8 cellular contexts compared by ENCODE assay signal in genomic region chr17:82351713-82352488, GRCh38. TPM values are rescaled to one million over a fixed set of nuclear protein-coding genes. Genes with fewer than 3 reads are reported as not detected.
DNase-seq lines count a peak whose midpoint lies in the region; ATAC-seq, FAIRE-seq and TF ChIP-seq lines count a peak whose summit lies in the region.

No MANE protein-coding gene starts in this region.

- no peaks in the 10 kb centered on the region for H3K9me3 ChIP-seq in RWPE2 (ENCODE audit: severe bottlenecking)
- no peaks in the 10 kb centered on the region for H3K9me3 ChIP-seq in testis

- peaks cover 5% of the 10 kb centered on the region for H3K27me3 Mint-ChIP-seq in activated T-helper 2 cell treated with anti-CD3 and anti-CD28 coated beads, Interferon-gamma antibody, Interleukin-2, Interleukin-4, amounts not matched to agents 10 μg/mL and 5 μg/mL and 100 μg/mL, durations not matched to agents 14 hours and 24 hours and 36 hours (ENCODE audit: low read depth)

- FAIRE-seq in GM12891 (lab: Jason Lieb, UNC): peak; percentile 82

- H3K27ac Mint-ChIP-seq in activated T-helper 2 cell treated with anti-CD3 and anti-CD28 coated beads, Interferon-gamma antibody, Interleukin-2, Interleukin-4, amounts not matched to agents 10 μg/mL and 5 μg/mL and 100 μg/mL, durations not matched to agents 14 hours and 24 hours and 36 hours: no peak overlapping the region

- peaks cover 11% of the 10 kb centered on the region for H3K4me1 ChIP-seq in RWPE2 (ENCODE audit: insufficient read depth, poor library complexity, severe bottlenecking)
- H3K4me1 ChIP-seq in testis: peaks cover 8% of the 10 kb centered on the region

- DNase-seq in GM12891 (ENCODE audit: insufficient read length, low spot score) (peak; percentile 88), LNCaP clone FGC (ENCODE audit: low read depth) (peak; percentile 81), RWPE2 (ENCODE audit: low spot score) (peak; percentile 80), foreskin melanocyte (peak; percentile 67), omental fat pad (ENCODE audit: low spot score) (peak; percentile 87), testis (peak; percentile 92)
- peak; percentile 73 for DNase-seq in activated T-helper 2 cell treated with anti-CD3 and anti-CD28 coated beads, Interferon-gamma antibody, Interleukin-2, Interleukin-4, amounts not matched to agents 10 μg/mL and 5 μg/mL and 100 μg/mL, durations not matched to agents 14 hours and 24 hours and 36 hours (ENCODE audit: low spot score)

- 49 to 90% methylated on average over 2 to 26 of the region's 26 CpGs for WGBS in testis, 2 donors

- H3K4me1 Mint-ChIP-seq in activated T-helper 2 cell treated with anti-CD3 and anti-CD28 coated beads, Interferon-gamma antibody, Interleukin-2, Interleukin-4, amounts not matched to agents 10 μg/mL and 5 μg/mL and 100 μg/mL, durations not matched to agents 14 hours and 24 hours and 36 hours (ENCODE audit: low read depth): peaks cover 4% of the 10 kb centered on the region

- H3K4me3 Mint-ChIP-seq in activated T-helper 2 cell treated with anti-CD3 and anti-CD28 coated beads, Interferon-gamma antibody, Interleukin-2, Interleukin-4, amounts not matched to agents 10 μg/mL and 5 μg/mL and 100 μg/mL, durations not matched to agents 14 hours and 24 hours and 36 hours (ENCODE audit: low read depth): no peak overlapping the region

- H3K27ac ChIP-seq in 22Rv1 (no peak overlapping the region), RWPE2 (ENCODE audit: poor library complexity, severe bottlenecking) (no peak overlapping the region), testis (no peak overlapping the region)

- no peaks in the 10 kb centered on the region for H3K9me3 Mint-ChIP-seq in activated T-helper 2 cell treated with anti-CD3 and anti-CD28 coated beads, Interferon-gamma antibody, Interleukin-2, Interleukin-4, amounts not matched to agents 10 μg/mL and 5 μg/mL and 100 μg/mL, durations not matched to agents 14 hours and 24 hours and 36 hours

- peak; percentile 95 for TF ChIP-seq CTCF in 22Rv1 (IDR thresholded peaks at IDR 0.05)
- peak; percentile 94 for TF ChIP-seq CTCF in LNCaP clone FGC (IDR thresholded peaks at IDR 0.05; ENCODE audit: control insufficient read depth, extremely low read depth, insufficient read depth)
- peak; percentile 95 for TF ChIP-seq CTCF in RWPE2 (IDR thresholded peaks at IDR 0.05; ENCODE audit: poor library complexity, severe bottlenecking)
- TF ChIP-seq CTCF in omental fat pad (IDR thresholded peaks at IDR 0.05): peak in 2 of 3 donors; percentile 78 to 80
- peak; percentile 92 to 98 (median 95) for TF ChIP-seq CTCF in testis (IDR thresholded peaks at IDR 0.05)

- TF ChIP-seq POLR2A in GM12891 (IDR thresholded peaks at IDR 0.05; ENCODE audit: low read depth, low read length) (no peak), testis (IDR thresholded peaks at IDR 0.05) (no peak)

- H3K36me3 Mint-ChIP-seq in activated T-helper 2 cell treated with anti-CD3 and anti-CD28 coated beads, Interferon-gamma antibody, Interleukin-2, Interleukin-4, amounts not matched to agents 10 μg/mL and 5 μg/mL and 100 μg/mL, durations not matched to agents 14 hours and 24 hours and 36 hours (ENCODE audit: low read depth): no peaks in the 10 kb centered on the region

- H3K27me3 ChIP-seq in RWPE2 (ENCODE audit: insufficient read depth, poor library complexity, severe bottlenecking) (no peaks in the 10 kb centered on the region), testis (no peaks in the 10 kb centered on the region)

- H3K36me3 ChIP-seq in RWPE2 (ENCODE audit: low read depth): no peaks in the 10 kb centered on the region
- no peaks in the 10 kb centered on the region for H3K36me3 ChIP-seq in testis (ENCODE audit: low read depth, missing control alignments)

- intact Hi-C loops in activated T-helper 2 cell treated with anti-CD3 and anti-CD28 coated beads, Interferon-gamma antibody, Interleukin-2, Interleukin-4, amounts not matched to agents 10 μg/mL and 5 μg/mL and 100 μg/mL, durations not matched to agents 14 hours and 24 hours and 36 hours (cut with micrococcal nuclease): loop anchor here (1.0 to 10.0 kb wide), 4 partner anchors 62 to 423 kb away; partner anchors contain the start of genes HEXD and OGFOD3
- intact Hi-C loops in testis (cut with DNase I; ENCODE audit: low total_unique reads): loop anchor here (10.0 kb wide), 1 partner anchor 63 kb away; the partner anchor contains the start of genes HEXD and OGFOD3

- ATAC-seq in RWPE2 (ENCODE audit: low read depth): peak; percentile 85
- ATAC-seq in omental fat pad (ENCODE audit: low FRiP score): peak; percentile 34

- H3K4me3 ChIP-seq in LNCaP clone FGC (ENCODE audit: low read depth, low read length): no peak overlapping the region
- H3K4me3 ChIP-seq in RWPE2 (ENCODE audit: severe bottlenecking): no peak overlapping the region
- H3K4me3 ChIP-seq in testis: no peak overlapping the region

TF ChIP-seq in GM12891, 5 proteins besides CTCF, POLR2A, EP300 and RAD21:
- no peak for TF ChIP-seq TAF1 (IDR thresholded peaks at IDR 0.05; ENCODE audit: low read depth, low read length)
- no peak for TF ChIP-seq POLR2AphosphoS5 (IDR thresholded peaks at IDR 0.05; ENCODE audit: low read depth, low read length)
- TF ChIP-seq SPI1 (IDR thresholded peaks at IDR 0.05; ENCODE audit: low read depth, low read length): no peak
- TF ChIP-seq PAX5 (IDR thresholded peaks at IDR 0.05; ENCODE audit: insufficient read depth, low read length, severe bottlenecking): no peak
- TF ChIP-seq POU2F2 (IDR thresholded peaks at IDR 0.05; ENCODE audit: low read depth, low read length): peak; percentile 47; the same call in 1 of the 2 replicates

RNA-seq across cellular contexts. Expression of gene TEX19, which starts 7.1 kb away (rescaled TPM):
- 0.10 TPM for polyA plus RNA-seq in GM12891 (2012; ENCODE audit: low read depth, missing spikeins)
- not detected in 2 replicates for total RNA-seq in activated T-helper 2 cell treated with anti-CD3 and anti-CD28 coated beads, Interferon-gamma antibody, Interleukin-2, Interleukin-4, amounts not matched to agents 10 μg/mL and 5 μg/mL and 100 μg/mL, durations not matched to agents 14 hours and 24 hours and 36 hours
- not detected for total RNA-seq in omental fat pad
- 10 to 100 TPM; 21.9 to 37.8 TPM for total RNA-seq in testis
- 31.2 TPM for polyA plus RNA-seq in testis (ENCODE audit: insufficient read depth, low read depth, low replicate concordance)

RNA-seq across cellular contexts. Expression of gene SECTM1, which starts 18.3 kb away (rescaled TPM):
- 0.27 TPM for polyA plus RNA-seq in GM12891 (2012; ENCODE audit: low read depth, missing spikeins)
- 2.7 and 3.7 TPM in 2 replicates for total RNA-seq in activated T-helper 2 cell treated with anti-CD3 and anti-CD28 coated beads, Interferon-gamma antibody, Interleukin-2, Interleukin-4, amounts not matched to agents 10 μg/mL and 5 μg/mL and 100 μg/mL, durations not matched to agents 14 hours and 24 hours and 36 hours
- 10 to 100 TPM; 19.8 to 35.5 (median 30.7) TPM for total RNA-seq in omental fat pad
- total RNA-seq in testis: 1 to 10 TPM in 1 of 2 donors, under 1 TPM in 1; 0.55 to 5.9 TPM
- 9.3 TPM for polyA plus RNA-seq in testis (ENCODE audit: insufficient read depth, low read depth, low replicate concordance)

RNA-seq across cellular contexts. Expression of gene UTS2R, which starts 19.7 kb away (rescaled TPM):
- 0.50 TPM for polyA plus RNA-seq in GM12891 (2012; ENCODE audit: low read depth, missing spikeins)
- total RNA-seq in activated T-helper 2 cell treated with anti-CD3 and anti-CD28 coated beads, Interferon-gamma antibody, Interleukin-2, Interleukin-4, amounts not matched to agents 10 μg/mL and 5 μg/mL and 100 μg/mL, durations not matched to agents 14 hours and 24 hours and 36 hours: 0.18 TPM in 1 of 2 replicates, not detected in the other
- not detected for total RNA-seq in omental fat pad
- 10 to 100 TPM in 1 of 2 donors, 1 to 10 TPM in 1; 3.8 to 28.1 TPM for total RNA-seq in testis
- polyA plus RNA-seq in testis (ENCODE audit: insufficient read depth, low read depth, low replicate concordance): 0.32 TPM

RNA-seq across cellular contexts. Expression of gene CD7, which starts 34.5 kb away (rescaled TPM):
- polyA plus RNA-seq in GM12891 (2012; ENCODE audit: low read depth, missing spikeins): 0.18 TPM
- total RNA-seq in activated T-helper 2 cell treated with anti-CD3 and anti-CD28 coated beads, Interferon-gamma antibody, Interleukin-2, Interleukin-4, amounts not matched to agents 10 μg/mL and 5 μg/mL and 100 μg/mL, durations not matched to agents 14 hours and 24 hours and 36 hours: 345 and 351 TPM in 2 replicates
- total RNA-seq in omental fat pad (1 to 10 TPM; 1.6 to 8.4 (median 4.2) TPM), testis (1 to 10 TPM in 1 of 2 donors, under 1 TPM in 1; 0.55 to 2.3 TPM)
- polyA plus RNA-seq in testis (ENCODE audit: insufficient read depth, low read depth, low replicate concordance): 3.0 TPM

Comparison
In these comparisons a context has a peak if more than half of its experiments do, and no peak if none do; other contexts are left out.
1. RNA of gene TEX19, which starts 7.1 kb away (total RNA-seq): 21.9 to 37.8 TPM in testis; not detected in activated T-helper 2 cell treated with anti-CD3 and anti-CD28 coated beads, Interferon-gamma antibody, Interleukin-2, Interleukin-4, amounts not matched to agents 10 μg/mL and 5 μg/mL and 100 μg/mL, durations not matched to agents 14 hours and 24 hours and 36 hours and not detected in omental fat pad; every median in the first group is over 10 times any median in the second.
2. Peak in every context shown above with its lines, with median percentiles within 50 percentile points of each other: CTCF ChIP-seq and DNase-seq.